In genomic region chr14:77508876-77509275, GRCh38 we compare ENCODE assay signal across 18 cellular contexts. TPM values are rescaled to one million over a fixed set of nuclear protein-coding genes. Genes with fewer than 3 reads are reported as not detected.
"Had no signal": no experiment of that assay in that cellular context is flagged by ENCODE, and none has a peak within 500 bp of the region (broad histone marks: within the 10 kb centered on the region; RNA-seq: fewer than 3 reads in every experiment).

No MANE protein-coding gene starts in this region.

- ATAC-seq: activated CD8-positive, alpha-beta T cell treated with anti-CD3 and anti-CD28 coated beads for 36 hours; left colon; lower lobe of right lung; naive thymus-derived CD8-positive, alpha-beta T cell; stimulated activated memory B cell treated with anti-CD40 and anti-IgM and Interleukin-4, amounts not matched to agents 10 μg/mL and 1 μg/mL and 100 μg/mL, for 72 hours; T-helper 17 cell had no signal

- DNase-seq: activated CD4-positive, alpha-beta T cell treated with anti-CD3 and anti-CD28 coated beads for 36 hours; activated CD8-positive, alpha-beta T cell treated with anti-CD3 and anti-CD28 coated beads for 36 hours; activated gamma-delta T cell treated with Interleukin-2 at 50 U/mL for 16 hours; activated naive CD8-positive, alpha-beta T cell treated with anti-CD3 and anti-CD28 coated beads for 36 hours; activated T-cell treated with anti-CD3 and anti-CD28 coated beads, Interleukin-2, amount 50 U/mL, for 48 hours; cerebellar nuclear complex; effector CD8-positive, alpha-beta T cell; left colon; lower lobe of right lung; naive thymus-derived CD8-positive, alpha-beta T cell; retina; stimulated activated CD4-positive, alpha-beta T cell treated with anti-CD3 and anti-CD28 coated beads, Interleukin-2, amount 100 ng/mL, for 48 hours; substantia nigra; T-helper 17 cell; transverse colon had no signal

- H3K27me3 ChIP-seq: brain microvascular endothelial cell, transverse colon had no signal

- H3K4me3 ChIP-seq: lower lobe of right lung, transverse colon had no signal

- H3K27ac ChIP-seq: brain microvascular endothelial cell, lower lobe of right lung, transverse colon had no signal

- H3K9me3 ChIP-seq: lower lobe of right lung, transverse colon had no signal

- H3K4me1 ChIP-seq: lower lobe of right lung, transverse colon had no signal

- FAIRE-seq: frontal cortex had no signal

RNA-seq across cellular contexts. Expression of gene ISM2, which starts 10.3 kb away (rescaled TPM):
- total RNA-seq: lower lobe of right lung; naive thymus-derived CD8-positive, alpha-beta T cell; T-helper 17 cell had no signal
- polyA plus RNA-seq: naive thymus-derived CD8-positive, alpha-beta T cell had no signal
